In the genomic region with DNA sequence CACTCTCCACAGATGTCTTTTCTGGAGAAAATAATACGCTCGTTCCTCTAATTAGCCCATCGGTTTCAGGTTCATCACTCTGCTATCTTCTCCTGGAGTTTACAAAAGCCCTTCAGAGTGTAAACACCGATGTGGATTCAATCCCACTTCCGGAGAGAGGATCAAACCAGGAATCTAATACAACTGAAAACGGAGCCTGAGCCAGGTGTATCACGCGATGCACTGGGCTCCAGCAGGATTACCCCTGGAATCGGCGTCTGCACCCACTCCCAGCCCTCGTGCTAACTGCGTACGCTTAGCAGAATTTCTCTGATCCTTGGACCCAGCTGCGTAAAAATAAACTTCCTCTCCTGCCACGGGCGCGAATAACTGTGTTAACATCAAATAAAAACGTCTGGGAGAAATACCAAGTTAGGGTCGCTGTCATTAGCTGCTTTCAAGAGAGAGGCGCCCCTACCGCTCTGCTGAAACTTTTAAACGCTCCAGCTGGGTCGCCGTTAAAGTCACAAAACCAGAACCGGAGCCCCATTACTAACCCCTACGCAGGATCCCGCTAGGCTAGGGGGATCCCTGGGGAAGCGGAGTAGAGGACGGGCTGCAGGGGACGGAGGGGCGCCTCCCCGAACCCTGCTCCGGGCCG, we compare ENCODE assay signal across 8 cellular contexts. TPM values are rescaled to one million over a fixed set of nuclear protein-coding genes. Genes with fewer than 3 reads are reported as not detected.
DNase-seq lines count a peak whose midpoint lies in the region; ATAC-seq and TF ChIP-seq lines count a peak whose summit lies in the region.

No MANE protein-coding gene starts in this region.

- peaks cover 30% of the 10 kb centered on the region for H3K4me1 Mint-ChIP-seq in osteocyte (ENCODE audit: unreplicated experiment)

- peak overlapping the region; percentile 92 for H3K27ac Mint-ChIP-seq in osteocyte (ENCODE audit: unreplicated experiment)

- DNase-seq in AG20443 (ENCODE audit: low spot score) (peak; percentile 18), Peyer's patch (no peak), epithelial cell of proximal tubule (ENCODE audit: low read depth) (no peak), osteocyte (ENCODE audit: extremely low spot score, unreplicated experiment) (no peak), NCI-H345 (lab: John Stamatoyannopoulos, UW) (no peak), NOMO-1 treated with DMSO at 0.1 percent for 48 hours (lab: John Stamatoyannopoulos, UW; ENCODE audit: unreplicated experiment) (no peak)
- no peak for DNase-seq in activated CD4-positive, alpha-beta T cell treated with anti-CD3 and anti-CD28 coated beads for 48 hours

- H3K4me1 ChIP-seq in Peyer's patch, result peaks cover 0 to 48% (median 12%) of the 10 kb centered on the region in 4 donors

- peaks cover 20% of the 10 kb centered on the region for H3K36me3 Mint-ChIP-seq in osteocyte (ENCODE audit: unreplicated experiment)

- H3K27me3 ChIP-seq in Peyer's patch, result no peaks in the 10 kb centered on the region

- H3K27me3 Mint-ChIP-seq in osteocyte (ENCODE audit: unreplicated experiment), result no peaks in the 10 kb centered on the region

- no peaks in the 10 kb centered on the region for H3K9me3 ChIP-seq in Peyer's patch

- H3K4me3 ChIP-seq in Peyer's patch (peak overlapping the region; percentile 76 to 96 (median 88)), epithelial cell of proximal tubule (ENCODE audit: low read depth, low read length) (peak overlapping the region; percentile 96)

- peak; percentile 29 for ATAC-seq in GM19455 (IDR thresholded peaks at IDR 0.05; ENCODE audit: unreplicated experiment)

- H3K4me3 Mint-ChIP-seq in osteocyte (ENCODE audit: unreplicated experiment), result peak overlapping the region; percentile 92

- TF ChIP-seq POLR2A in Peyer's patch (IDR thresholded peaks at IDR 0.05), result no peak

- peak overlapping the region; percentile 82 to 94 (median 90) for H3K27ac ChIP-seq in Peyer's patch

- H3K9me3 Mint-ChIP-seq in osteocyte (ENCODE audit: unreplicated experiment), result no peaks in the 10 kb centered on the region

- TF ChIP-seq CTCF in Peyer's patch (IDR thresholded peaks at IDR 0.05), result no peak
- no peak for TF ChIP-seq CTCF in epithelial cell of proximal tubule (conservative IDR thresholded peaks at IDR 0.05; ENCODE audit: low read depth, low read length)
- TF ChIP-seq CTCF in osteocyte (IDR thresholded peaks at IDR 0.05), result no peak

- H3K36me3 ChIP-seq in Peyer's patch, result peaks cover 0 to 20% (median 0%) of the 10 kb centered on the region in 3 donors

RNA-seq across cellular contexts. Expression of a gene that starts 0.5 kb away (rescaled TPM):
- 10 to 100 TPM; 52.8 to 93.8 (median 67.8) TPM for total RNA-seq in Peyer's patch
- 16.6 and 20.3 TPM in 2 replicates for total RNA-seq in epithelial cell of proximal tubule
- 35.4 and 39.2 TPM in 2 replicates for total RNA-seq in osteocyte

RNA-seq across cellular contexts. Expression of a gene that starts 7.8 kb away (rescaled TPM):
- total RNA-seq in Peyer's patch (10 to 100 TPM; 30.1 to 57.8 (median 48.0) TPM), epithelial cell of proximal tubule (39.9 and 73.2 TPM in 2 replicates), osteocyte (93.7 and 101 TPM in 2 replicates)

RNA-seq across cellular contexts. Expression of a gene that starts 20.2 kb away (rescaled TPM):
- 100 to 1,000 TPM in 1 of 4 donors, 10 to 100 TPM in 3; 42.4 to 139 (median 60.8) TPM for total RNA-seq in Peyer's patch
- 188 and 355 TPM in 2 replicates for total RNA-seq in epithelial cell of proximal tubule
- 73.3 and 77.8 TPM in 2 replicates for total RNA-seq in osteocyte

RNA-seq across cellular contexts. Expression of a gene that starts 20.4 kb away (rescaled TPM):
- total RNA-seq in Peyer's patch (100 to 1,000 TPM in 1 of 4 donors, 10 to 100 TPM in 3; 28.7 to 119 (median 33.6) TPM), epithelial cell of proximal tubule (11.5 and 25.2 TPM in 2 replicates), osteocyte (22.0 and 27.4 TPM in 2 replicates)

RNA-seq across cellular contexts. Expression of a gene that starts 31.4 kb away (rescaled TPM):
- total RNA-seq in Peyer's patch, result 10 to 100 TPM in 3 of 4 donors, 1 to 10 TPM in 1; 8.4 to 30.5 (median 12.0) TPM
- 2.4 and 10.7 TPM in 2 replicates for total RNA-seq in epithelial cell of proximal tubule
- 13.9 and 14.6 TPM in 2 replicates for total RNA-seq in osteocyte
